In the genomic region with DNA sequence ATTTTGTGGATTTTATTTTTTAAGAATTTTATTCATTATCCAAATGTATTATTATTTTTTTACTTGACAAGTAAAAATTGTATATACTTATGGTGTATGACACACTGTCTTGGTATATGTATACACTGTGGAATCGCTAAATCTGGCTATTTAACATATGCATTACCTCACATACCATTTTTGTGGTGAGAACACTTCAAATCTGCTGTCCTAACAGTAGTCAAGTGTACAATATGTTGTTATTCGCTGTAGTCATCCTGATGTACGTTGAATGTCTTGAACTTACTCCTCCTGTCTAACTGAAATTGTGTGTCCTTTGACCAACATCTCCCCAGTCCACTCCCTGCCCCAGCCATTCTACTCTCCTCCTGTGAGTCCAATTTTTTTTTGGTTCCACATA, we compare ENCODE assay signal across 19 cellular contexts.
DNase-seq lines count a peak whose midpoint lies in the region; ATAC-seq, FAIRE-seq and TF ChIP-seq lines count a peak whose summit lies in the region.
"Had no signal": no experiment of that assay in that cellular context is flagged by ENCODE, and none has a peak within 500 bp of the region (broad histone marks: within the 10 kb centered on the region; RNA-seq: fewer than 3 reads in every experiment).

No MANE protein-coding gene starts in this region.

- no peak overlapping the region for H3K18ac ChIP-seq in H1 (ENCODE audit: extremely low read depth, low read length)

- H3K27me3 ChIP-seq in H1 (replicated peaks in 1 of 4; ENCODE audit: control insufficient read depth in 3 of 4, extremely low read depth in 1 of 4, insufficient read depth in 3 of 4, low read length in 3 of 4) = no peaks in the 10 kb centered on the region
- H3K27me3 ChIP-seq in lower lobe of right lung (ENCODE audit: low read depth) = no peaks in the 10 kb centered on the region
- no peaks in the 10 kb centered on the region for H3K27me3 ChIP-seq in thymus (ENCODE audit: control insufficient read depth, insufficient read depth)

- no peak overlapping the region for H3K23ac ChIP-seq in H1 (ENCODE audit: insufficient read length)

- peaks cover 0 to 4% (median 0%) of the 10 kb centered on the region in 4 experiments; a peak in 2 of 7 replicates for H3K4me1 ChIP-seq in H1 (replicated peaks in 1 of 4; ENCODE audit: control insufficient read depth in 3 of 4, insufficient read depth in 4 of 4, low read length in 3 of 4)
- H3K4me1 ChIP-seq in lower lobe of right lung = no peaks in the 10 kb centered on the region
- no peaks in the 10 kb centered on the region for H3K4me1 ChIP-seq in thymus (ENCODE audit: control insufficient read depth, insufficient read depth, low read length)

- H2BK20ac ChIP-seq in H1 (ENCODE audit: low read length) = no peak overlapping the region

- 0 out of 2 replicates have a peak overlapping the region, but pooled peaks have one; percentile 67 for H2AFZ ChIP-seq in H1 (ENCODE audit: low read length)

- no peak for DNase-seq in RWPE1 (ENCODE audit: low spot score)
- no peak for DNase-seq in H1 (ENCODE audit: low read depth in 1 of 2, low spot score in 2 of 2)
- DNase-seq in lower lobe of right lung = no peak
- DNase-seq in LoVo (ENCODE audit: low spot score) = no peak
- no peak for DNase-seq in lower leg skin (ENCODE audit: low spot score in 2 of 2)
- no peak for DNase-seq in RKO (ENCODE audit: low spot score)
- DNase-seq: Caco-2; CD4-positive, CD25-positive, alpha-beta regulatory T cell; DMS53; H9; KBM-7; NCI-H1436 treated with DMSO at 0.1 percent for 48 hours; NCI-H2029 treated with DMSO at 0.1 percent for 48 hours; NCI-H510A; NCI-H774; PC-3 had no signal

- no peak overlapping the region for H3K56ac ChIP-seq in H1 (replicated peaks; ENCODE audit: insufficient read length, low read depth, low read length)

- no peak for TF ChIP-seq EP300 in H1 (IDR thresholded peaks at IDR 0.05; ENCODE audit: borderline replicate concordance in 1 of 2, low read depth in 2 of 2, low read length in 2 of 2)

- no peak overlapping the region for H3K4ac ChIP-seq in H1 (replicated peaks; ENCODE audit: insufficient read length, low read depth, low read length)

- peak overlapping the region; percentile 95 for H3K27ac ChIP-seq in RWPE1
- H3K27ac ChIP-seq in H1 (ENCODE audit: low read depth, low read length) = no peak overlapping the region
- peak overlapping the region; percentile 12 for H3K27ac ChIP-seq in lower lobe of right lung
- peak overlapping the region; percentile 32 for H3K27ac ChIP-seq in thymus (ENCODE audit: low read depth)

- H3K9me3 ChIP-seq in H1 (ENCODE audit: insufficient read depth in 2 of 2, low read depth in 1 of 2, low read length in 1 of 2) (no peaks in the 10 kb centered on the region), lower lobe of right lung (no peaks in the 10 kb centered on the region), thymus (ENCODE audit: control insufficient read depth) (no peaks in the 10 kb centered on the region)
- H3K9me3 ChIP-seq: Caco-2 had no signal

- H4K91ac ChIP-seq in H1 (replicated peaks; ENCODE audit: insufficient read length, low read length) = no peak overlapping the region

- no peak overlapping the region for H3K14ac ChIP-seq in H1 (ENCODE audit: insufficient read length)

- no peak overlapping the region for H4K8ac ChIP-seq in H1 (ENCODE audit: extremely low read depth, insufficient read depth, low read length)

- no peaks in the 10 kb centered on the region for H3K79me2 ChIP-seq in H1 (ENCODE audit: control insufficient read depth in 1 of 2, insufficient read depth in 2 of 2, low read length in 2 of 2)

- no peak overlapping the region for H4K5ac ChIP-seq in H1 (ENCODE audit: insufficient read length, low read depth, low read length)

- H3K79me1 ChIP-seq in H1 (ENCODE audit: low read depth, low read length) = no peaks in the 10 kb centered on the region

- CTCF ChIA-PET in RWPE1 (lab: Yijun Ruan, JAX) (no interaction called here), H1 (lab: Charles Lee; ENCODE audit: partially characterized antibody) (no interaction called here)

- H3K9ac ChIP-seq in H1 (replicated peaks in 1 of 4; ENCODE audit: extremely low read depth in 1 of 4, low read depth in 3 of 4, low read length in 3 of 4) = no peak overlapping the region

- 89% methylated on average over 3 of the region's 3 CpGs; no CpG with 5 or more reads in 1 of the 2 experiments for WGBS in H1 (ENCODE audit: extremely low coverage in 1 of 2, insufficient coverage in 1 of 2, insufficient read length in 1 of 2, insufficient replicate concordance in 2 of 2, low coverage in 1 of 2, low lambda C conversion rate in 2 of 2, missing lambda C conversion rate in 1 of 2), 2 experiments
- 95% methylated on average over 3 of the region's 3 CpGs for WGBS in thymus
- WGBS in lower leg skin, 2 donors = 88 to 90% methylated on average over 3 of the region's 3 CpGs

- H2BK12ac ChIP-seq in H1 (ENCODE audit: low read depth, low read length) = no peak overlapping the region

- no peak for FAIRE-seq in H1 (lab: Jason Lieb, UNC)
- FAIRE-seq: GM19239 had no signal

- POLR2A ChIA-PET in RWPE1 (lab: Yijun Ruan, JAX; ENCODE audit: low non-redundant PET) = no interaction called here
- POLR2A ChIA-PET in H1 (lab: Charles Lee; ENCODE audit: partially characterized antibody) = no interaction called here

- TF ChIP-seq CTCF in RWPE1 (conservative IDR thresholded peaks at IDR 0.05; ENCODE audit: low read depth) (no peak), H1 (IDR thresholded peaks at IDR 0.05; ENCODE audit: control extremely low read depth in 1 of 3, insufficient read depth in 1 of 3, low read depth in 1 of 3, low read length in 3 of 3) (no peak), lower lobe of right lung (IDR thresholded peaks at IDR 0.05) (no peak), lower leg skin (IDR thresholded peaks at IDR 0.05) (no peak)

- ATAC-seq in lower lobe of right lung = no peak
- ATAC-seq in GM19324 (IDR thresholded peaks at IDR 0.05; ENCODE audit: low FRiP score, unreplicated experiment) = no peak
- ATAC-seq: PC-3 had no signal

- H2BK15ac ChIP-seq in H1 (ENCODE audit: low read length) = no peak overlapping the region

- intact Hi-C loops in lower lobe of right lung (cut with DNase I) (no loop called here), lower leg skin (cut with DNase I; ENCODE audit: low total_unique reads) (no loop called here)

- H2BK120ac ChIP-seq in H1 (replicated peaks; ENCODE audit: low read depth, low read length) = no peak overlapping the region

- H3K36me3 ChIP-seq in H1 (ENCODE audit: control insufficient read depth in 2 of 4, insufficient read depth in 4 of 4, low read length in 3 of 4) (no peaks in the 10 kb centered on the region), lower lobe of right lung (no peaks in the 10 kb centered on the region), thymus (ENCODE audit: control insufficient read depth, insufficient read depth) (no peaks in the 10 kb centered on the region)

- no peaks in the 10 kb centered on the region for H4K20me1 ChIP-seq in H1 (replicated peaks in 1 of 2; ENCODE audit: control insufficient read depth in 1 of 2, insufficient read depth in 2 of 2, low read length in 2 of 2)

- no peak overlapping the region for H2BK5ac ChIP-seq in H1 (ENCODE audit: low read depth, low read length)

- no peaks in the 10 kb centered on the region for H3K23me2 ChIP-seq in H1 (ENCODE audit: low read depth, low read length)

- no peak overlapping the region for H3K4me2 ChIP-seq in H1 (ENCODE audit: insufficient read depth in 1 of 2, low read depth in 2 of 2, low read length in 2 of 2)

- TF ChIP-seq POLR2A in H1 (IDR thresholded peaks at IDR 0.05; ENCODE audit: control extremely low read depth in 1 of 2, low read depth in 2 of 2, low read length in 2 of 2) (no peak), lower leg skin (IDR thresholded peaks at IDR 0.05) (no peak)

- no peak for TF ChIP-seq RAD21 in H1 (IDR thresholded peaks at IDR 0.05 in 1 of 2, conservative IDR thresholded peaks at IDR 0.05 in 1 of 2; ENCODE audit: low read depth in 2 of 2, low read length in 2 of 2)

- no peak overlapping the region for H3K4me3 ChIP-seq in H1 (ENCODE audit: extremely low read depth in 1 of 4, insufficient read depth in 2 of 4, low read depth in 3 of 4, low read length in 4 of 4)
- H3K4me3 ChIP-seq in lower lobe of right lung = no peak overlapping the region
- no peak overlapping the region for H3K4me3 ChIP-seq in thymus (ENCODE audit: low read length)
- no peak overlapping the region for H3K4me3 ChIP-seq in lower leg skin (ENCODE audit: low read depth, poor library complexity, severe bottlenecking)

- H2AK5ac ChIP-seq in H1 (ENCODE audit: low read depth, low read length) = no peak overlapping the region

TF ChIP-seq in H1, 55 proteins besides CTCF, POLR2A, EP300 and RAD21:
- TF ChIP-seq ZNF274 (IDR thresholded peaks at IDR 0.05; ENCODE audit: borderline replicate concordance, extremely low read depth, low read length) (no peak), POU5F1 (IDR thresholded peaks at IDR 0.05; ENCODE audit: low read depth, low read length) (no peak), JUN (IDR thresholded peaks at IDR 0.05; ENCODE audit: low read depth, low read length) (no peak), NANOG (IDR thresholded peaks at IDR 0.05; ENCODE audit: insufficient read depth, low read depth, low read length, poor library complexity, severe bottlenecking) (no peak), EGR1 (IDR thresholded peaks at IDR 0.05; ENCODE audit: borderline replicate concordance, low read depth, low read length) (no peak), BCL11A (IDR thresholded peaks at IDR 0.05; ENCODE audit: low read depth in 2 of 2, low read length in 2 of 2) (no peak), SP4 (IDR thresholded peaks at IDR 0.05; ENCODE audit: low read length) (no peak), JUND (IDR thresholded peaks at IDR 0.05; ENCODE audit: low read length) (no peak), CBX5 (IDR thresholded peaks at IDR 0.05; ENCODE audit: low read depth, low read length) (no peak), TEAD4 (IDR thresholded peaks at IDR 0.05; ENCODE audit: low read depth, low read length) (no peak), KDM5A (IDR thresholded peaks at IDR 0.05; ENCODE audit: low read length) (no peak), TAF7 (optimal IDR thresholded peaks at IDR 0.05; ENCODE audit: borderline replicate concordance, low read depth, low read length) (no peak), BACH1 (IDR thresholded peaks at IDR 0.05; ENCODE audit: low read length) (no peak), GABPA (IDR thresholded peaks at IDR 0.05; ENCODE audit: borderline replicate concordance, insufficient read depth, low read length) (no peak), CHD2 (IDR thresholded peaks at IDR 0.05; ENCODE audit: low read length) (no peak), YY1 (IDR thresholded peaks at IDR 0.05; ENCODE audit: low read depth, low read length) (no peak), SIRT6 (IDR thresholded peaks at IDR 0.05; ENCODE audit: low read length) (no peak)
- TF ChIP-seq, protein P1, sequence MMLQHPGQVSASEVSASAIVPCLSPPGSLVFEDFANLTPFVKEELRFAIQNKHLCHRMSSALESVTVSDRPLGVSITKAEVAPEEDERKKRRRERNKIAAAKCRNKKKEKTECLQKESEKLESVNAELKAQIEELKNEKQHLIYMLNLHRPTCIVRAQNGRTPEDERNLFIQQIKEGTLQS (IDR thresholded peaks at IDR 0.05; ENCODE audit: insufficient read depth, low read depth, low read length) = no peak
